Comparison of ENCODE assay signal across 1 cellular context in the genomic region with DNA sequence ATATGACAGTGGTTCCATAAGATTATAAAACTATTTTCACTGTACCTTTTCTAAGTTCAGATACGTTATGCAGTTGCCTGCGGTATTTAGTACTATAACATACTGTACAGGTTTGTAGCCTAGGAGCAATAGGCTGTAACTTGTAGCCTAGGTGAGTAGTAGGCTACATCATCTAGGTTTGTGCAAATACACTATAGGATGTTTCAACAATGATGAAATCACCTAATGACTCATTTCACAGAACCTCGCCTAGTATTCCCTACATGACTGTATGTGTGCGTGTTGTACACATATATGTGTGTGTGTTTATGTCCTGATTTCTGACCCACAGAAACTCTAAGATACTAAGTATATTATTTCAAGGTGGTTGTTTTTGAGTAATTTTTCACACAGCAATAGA.
TF ChIP-seq lines count a peak whose summit lies in the region.

No MANE protein-coding gene starts in this region.

TF ChIP-seq in K562, 482 proteins besides CTCF, POLR2A, EP300 and RAD21 (continued from another document):
- TF ChIP-seq DEAF1 (CRISPR knock-in tag; IDR thresholded peaks at IDR 0.05) (no peak), SRF (CRISPR knock-in tag; IDR thresholded peaks at IDR 0.05) (no peak), L3MBTL2 (IDR thresholded peaks at IDR 0.05) (no peak), SMARCC2 (IDR thresholded peaks at IDR 0.05; ENCODE audit: low read depth) (no peak)
- TF ChIP-seq, protein P1, sequence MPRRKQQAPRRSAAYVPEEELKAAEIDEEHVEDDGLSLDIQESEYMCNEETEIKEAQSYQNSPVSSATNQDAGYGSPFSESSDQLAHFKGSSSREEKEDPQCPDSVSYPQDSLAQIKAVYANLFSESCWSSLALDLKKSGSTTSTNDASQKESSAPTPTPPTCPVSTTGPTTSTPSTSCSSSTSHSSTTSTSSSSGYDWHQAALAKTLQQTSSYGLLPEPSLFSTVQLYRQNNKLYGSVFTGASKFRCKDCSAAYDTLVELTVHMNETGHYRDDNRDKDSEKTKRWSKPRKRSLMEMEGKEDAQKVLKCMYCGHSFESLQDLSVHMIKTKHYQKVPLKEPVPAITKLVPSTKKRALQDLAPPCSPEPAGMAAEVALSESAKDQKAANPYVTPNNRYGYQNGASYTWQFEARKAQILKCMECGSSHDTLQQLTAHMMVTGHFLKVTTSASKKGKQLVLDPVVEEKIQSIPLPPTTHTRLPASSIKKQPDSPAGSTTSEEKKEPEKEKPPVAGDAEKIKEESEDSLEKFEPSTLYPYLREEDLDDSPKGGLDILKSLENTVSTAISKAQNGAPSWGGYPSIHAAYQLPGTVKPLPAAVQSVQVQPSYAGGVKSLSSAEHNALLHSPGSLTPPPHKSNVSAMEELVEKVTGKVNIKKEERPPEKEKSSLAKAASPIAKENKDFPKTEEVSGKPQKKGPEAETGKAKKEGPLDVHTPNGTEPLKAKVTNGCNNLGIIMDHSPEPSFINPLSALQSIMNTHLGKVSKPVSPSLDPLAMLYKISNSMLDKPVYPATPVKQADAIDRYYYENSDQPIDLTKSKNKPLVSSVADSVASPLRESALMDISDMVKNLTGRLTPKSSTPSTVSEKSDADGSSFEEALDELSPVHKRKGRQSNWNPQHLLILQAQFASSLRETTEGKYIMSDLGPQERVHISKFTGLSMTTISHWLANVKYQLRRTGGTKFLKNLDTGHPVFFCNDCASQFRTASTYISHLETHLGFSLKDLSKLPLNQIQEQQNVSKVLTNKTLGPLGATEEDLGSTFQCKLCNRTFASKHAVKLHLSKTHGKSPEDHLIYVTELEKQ (CRISPR knock-in tag; IDR thresholded peaks at IDR 0.05): no peak
TF ChIP-seq in K562: peak in this region for 2.
